In the genomic region with DNA sequence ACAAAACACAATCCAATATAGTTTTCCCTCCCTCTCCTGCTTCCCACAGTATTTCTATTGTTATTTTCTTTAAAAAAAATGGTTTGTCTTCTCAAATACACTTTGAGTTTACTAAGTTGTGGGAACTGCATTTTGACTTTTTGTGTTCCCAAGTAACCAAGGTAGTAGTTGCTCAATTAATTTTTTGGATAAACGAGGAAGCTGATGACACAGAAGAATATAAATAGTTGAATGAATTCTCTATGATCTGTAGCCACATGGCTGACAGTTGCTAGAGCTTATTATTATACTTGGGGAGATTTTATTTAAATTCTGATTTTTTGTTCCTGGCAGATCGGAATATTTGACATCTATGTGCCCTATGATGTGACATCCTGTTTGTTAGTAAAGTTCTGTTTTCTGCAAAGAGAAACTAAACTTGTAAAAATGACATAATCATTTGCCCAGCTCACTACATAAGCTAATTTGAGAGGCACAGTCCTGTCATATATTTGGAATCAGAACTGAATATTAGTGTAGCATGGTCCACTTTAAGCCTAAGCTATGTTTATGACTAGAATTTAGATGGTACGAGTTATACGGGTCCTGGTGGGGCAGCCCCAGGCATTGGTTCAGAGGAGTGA, we compare ENCODE assay signal across 17 cellular contexts. TPM values are rescaled to one million over a fixed set of nuclear protein-coding genes. Genes with fewer than 3 reads are reported as not detected.
A peak's percentile ranks its signal among the peaks of the same experiment; 100 is the strongest.
DNase-seq lines count a peak whose midpoint lies in the region; ATAC-seq, FAIRE-seq and TF ChIP-seq lines count a peak whose summit lies in the region.
"Had no signal": no experiment of that assay in that cellular context is flagged by ENCODE, and none has a peak within 500 bp of the region (broad histone marks: within the 10 kb centered on the region; RNA-seq: fewer than 3 reads in every experiment).

No MANE protein-coding gene starts in this region.

- peak; percentile 44 for ATAC-seq in activated CD8-positive, alpha-beta T cell treated with anti-CD3 and anti-CD28 coated beads, Interleukin-2, amount 10 ng/mL, durations not matched to agents 7 days and 5 days
- ATAC-seq in memory B cell (ENCODE audit: low read depth), result peak; percentile 37
- ATAC-seq: esophagus mucosa, GM23338 had no signal

- peak overlapping the region; percentile 24 for H3K4me3 Mint-ChIP-seq in activated CD8-positive, alpha-beta T cell treated with anti-CD3 and anti-CD28 coated beads, Interleukin-2, amount 10 ng/mL, durations not matched to agents 7 days and 5 days
- H3K4me3 Mint-ChIP-seq in memory B cell, result no peak overlapping the region
- H3K4me3 Mint-ChIP-seq: GM23338 had no signal

- CTCF ChIA-PET in activated CD8-positive, alpha-beta T cell treated with anti-CD3 and anti-CD28 coated beads, Interleukin-2, amount 10 ng/mL, durations not matched to agents 7 days and 5 days (lab: Charles Lee), result interaction anchor here (0.6 to 2.9 kb wide), 8 partner anchors 8 to 95 kb away, joined by 3 to 16 read pairs (median 4); no protein-coding TSS in a partner anchor

- DNase-seq in CD1c-positive myeloid dendritic cell (ENCODE audit: extremely low spot score) (peak; percentile 60), GM19239 (ENCODE audit: insufficient read length, low spot score) (no peak), memory B cell (ENCODE audit: low spot score in 2 of 2) (no peak), amniotic stem cell (lab: John Stamatoyannopoulos, UW) (no peak), HPDE6-E6E7 (ENCODE audit: extremely low spot score) (no peak), D721Med (ENCODE audit: insufficient read length, low spot score) (no peak)
- no peak for DNase-seq in activated CD8-positive, alpha-beta T cell treated with anti-CD3 and anti-CD28 coated beads, Interleukin-2, amount 10 ng/mL, durations not matched to agents 7 days and 5 days
- no peak for DNase-seq in stimulated activated CD4-positive, alpha-beta T cell treated with anti-CD3 and anti-CD28 coated beads, Interleukin-15, amount 100 ng/mL, for 24 hours
- DNase-seq: GDM1; KBM-7; left ventricle myocardium inferior; NCI-H1048; NCI-H526 treated with DMSO at 0.1 percent for 48 hours; ovary; stimulated activated CD4-positive, alpha-beta T cell treated with anti-CD3 and anti-CD28 coated beads, Interleukin-2, amount 100 ng/mL, for 48 hours had no signal

- H3K4me1 Mint-ChIP-seq in activated CD8-positive, alpha-beta T cell treated with anti-CD3 and anti-CD28 coated beads, Interleukin-2, amount 10 ng/mL, durations not matched to agents 7 days and 5 days (ENCODE audit: low read depth), result peaks cover 36% of the 10 kb centered on the region
- H3K4me1 Mint-ChIP-seq in memory B cell, result peaks cover 24% of the 10 kb centered on the region
- H3K4me1 Mint-ChIP-seq: GM23338 had no signal

- H3K27me3 Mint-ChIP-seq in activated CD8-positive, alpha-beta T cell treated with anti-CD3 and anti-CD28 coated beads, Interleukin-2, amount 10 ng/mL, durations not matched to agents 7 days and 5 days (ENCODE audit: low read depth), result no peaks in the 10 kb centered on the region
- H3K27me3 Mint-ChIP-seq in memory B cell, result no peaks in the 10 kb centered on the region

- POLR2A ChIA-PET in activated CD8-positive, alpha-beta T cell treated with anti-CD3 and anti-CD28 coated beads, Interleukin-2, amount 10 ng/mL, durations not matched to agents 7 days and 5 days (lab: Charles Lee), result interaction anchor here (1.0 to 3.3 kb wide), 4 partner anchors 9 to 95 kb away, joined by 4 to 43 read pairs (median 8); a partner anchor contains a TSS

- no peaks in the 10 kb centered on the region for H3K9me3 Mint-ChIP-seq in activated CD8-positive, alpha-beta T cell treated with anti-CD3 and anti-CD28 coated beads, Interleukin-2, amount 10 ng/mL, durations not matched to agents 7 days and 5 days (ENCODE audit: insufficient read depth)
- no peaks in the 10 kb centered on the region for H3K9me3 Mint-ChIP-seq in memory B cell
- H3K9me3 Mint-ChIP-seq: GM23338 had no signal

- peak; percentile 57 for FAIRE-seq in GM19239 (lab: Jason Lieb, UNC)
- FAIRE-seq in D721Med (lab: Jason Lieb, UNC), result no peak

- no peak for TF ChIP-seq CTCF in D721Med (IDR thresholded peaks at IDR 0.05; ENCODE audit: insufficient read depth, missing control alignments)

- no peaks in the 10 kb centered on the region for H3K36me3 Mint-ChIP-seq in activated CD8-positive, alpha-beta T cell treated with anti-CD3 and anti-CD28 coated beads, Interleukin-2, amount 10 ng/mL, durations not matched to agents 7 days and 5 days (ENCODE audit: low read depth)
- H3K36me3 Mint-ChIP-seq in memory B cell, result no peaks in the 10 kb centered on the region

- peak overlapping the region; percentile 84 for H3K27ac Mint-ChIP-seq in activated CD8-positive, alpha-beta T cell treated with anti-CD3 and anti-CD28 coated beads, Interleukin-2, amount 10 ng/mL, durations not matched to agents 7 days and 5 days
- H3K27ac Mint-ChIP-seq in memory B cell, result no peak overlapping the region
- H3K27ac Mint-ChIP-seq: GM23338 had no signal

RNA-seq across cellular contexts. Expression of a gene that starts 9.7 kb away (rescaled TPM):
- 10 to 100 TPM; 26.2 to 28.6 TPM for total RNA-seq in activated CD8-positive, alpha-beta T cell treated with anti-CD3 and anti-CD28 coated beads, Interleukin-2, amount 10 ng/mL, durations not matched to agents 7 days and 5 days
